9 cellular contexts compared by ENCODE assay signal in genomic region chr10:59397971-59398370, GRCh38. TPM values are rescaled to one million over a fixed set of nuclear protein-coding genes. Genes with fewer than 3 reads are reported as not detected.
"Had no signal": no experiment of that assay in that cellular context is flagged by ENCODE, and none has a peak within 500 bp of the region (broad histone marks: within the 10 kb centered on the region; RNA-seq: fewer than 3 reads in every experiment).

No MANE protein-coding gene starts in this region.

- DNase-seq: GM23248, GOT3, H7, H9, HCEC 1CT, HFFc6 had no signal

- H3K4me3 ChIP-seq: GM23248, GM23338, HAP-1 had no signal

- H3K27ac ChIP-seq: GM23248 had no signal

- H3K27ac Mint-ChIP-seq: GM23338, H9, HFFc6 had no signal

- ATAC-seq: GM23338, HCT116 had no signal

- H3K4me2 ChIP-seq: GM23338 had no signal

- H2AFZ ChIP-seq: GM23248, GM23338 had no signal

- H3K36me3 ChIP-seq: HAP-1 had no signal

- H3K9ac ChIP-seq: GM23248 had no signal

- H3K9me3 ChIP-seq: HAP-1 had no signal

- H3K4me1 ChIP-seq: HAP-1 had no signal

- H3K4me3 Mint-ChIP-seq: GM23338, H9, HFFc6 had no signal

RNA-seq across cellular contexts. Expression of gene FAM13C, which starts 35.6 kb away (rescaled TPM):
- total RNA-seq: HFFc6 had no signal
